In genomic region chrX:72604705-72605104, GRCh38 we compare ENCODE assay signal across 20 cellular contexts.
"Had no signal": no experiment of that assay in that cellular context is flagged by ENCODE, and none has a peak within 500 bp of the region (broad histone marks: within the 10 kb centered on the region; RNA-seq: fewer than 3 reads in every experiment).

No MANE protein-coding gene starts in this region.

- FAIRE-seq: endothelial cell of umbilical vein, frontal cortex had no signal

- DNase-seq: activated CD4-positive, alpha-beta T cell treated with anti-CD3 and anti-CD28 coated beads, Interleukin-2, amount 50 U/mL, for 48 hours; activated CD4-positive, CD25-positive, alpha-beta regulatory T cell treated with anti-CD3 and anti-CD28 coated beads, Interleukin-2, amount 50 U/mL, for 72 hours; activated gamma-delta T cell treated with Interleukin-2 at 50 U/mL for 16 hours; anterior cingulate cortex; caudate nucleus; dermis blood vessel endothelial cell; effector memory CD8-positive, alpha-beta T cell; hippocampal formation; mesenchymal stem cell; nucleus accumbens; right lobe of liver; stimulated activated CD4-positive, alpha-beta T cell treated with anti-CD3 and anti-CD28 coated beads, Interleukin-15, amount 100 ng/mL, for 24 hours; stimulated activated naive B cell treated with anti-CD40 and anti-IgM and Interleukin-4, amounts not matched to agents 10 μg/mL and 1 μg/mL and 100 μg/mL, for 72 hours; T1000; testis had no signal

- ATAC-seq: effector memory CD8-positive, alpha-beta T cell; esophagus mucosa; right lobe of liver; stimulated activated naive B cell treated with anti-CD40 and anti-IgM and Interleukin-4, amounts not matched to agents 10 μg/mL and 1 μg/mL and 100 μg/mL, for 72 hours had no signal

- H3K4me3 ChIP-seq: right lobe of liver, smooth muscle cell, testis, vagina had no signal
